In genomic region chr4:112736718-112737135, GRCh38 we compare ENCODE assay signal across 1 cellular context.
TF ChIP-seq lines count a peak whose summit lies in the region.

No MANE protein-coding gene starts in this region.

TF ChIP-seq in H1, 55 proteins besides CTCF, POLR2A, EP300 and RAD21 (continued from another document):
- TF ChIP-seq CHD7 (IDR thresholded peaks at IDR 0.05; ENCODE audit: insufficient replicate concordance, low read length) (no peak), SIX5 (IDR thresholded peaks at IDR 0.05; ENCODE audit: low read depth, low read length) (no peak), MAFK (IDR thresholded peaks at IDR 0.05; ENCODE audit: low read depth, low read length) (no peak)
- TF ChIP-seq, protein P1, sequence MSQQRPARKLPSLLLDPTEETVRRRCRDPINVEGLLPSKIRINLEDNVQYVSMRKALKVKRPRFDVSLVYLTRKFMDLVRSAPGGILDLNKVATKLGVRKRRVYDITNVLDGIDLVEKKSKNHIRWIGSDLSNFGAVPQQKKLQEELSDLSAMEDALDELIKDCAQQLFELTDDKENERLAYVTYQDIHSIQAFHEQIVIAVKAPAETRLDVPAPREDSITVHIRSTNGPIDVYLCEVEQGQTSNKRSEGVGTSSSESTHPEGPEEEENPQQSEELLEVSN (IDR thresholded peaks at IDR 0.05) = no peak
- TF ChIP-seq, protein P2, sequence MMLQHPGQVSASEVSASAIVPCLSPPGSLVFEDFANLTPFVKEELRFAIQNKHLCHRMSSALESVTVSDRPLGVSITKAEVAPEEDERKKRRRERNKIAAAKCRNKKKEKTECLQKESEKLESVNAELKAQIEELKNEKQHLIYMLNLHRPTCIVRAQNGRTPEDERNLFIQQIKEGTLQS (IDR thresholded peaks at IDR 0.05; ENCODE audit: insufficient read depth, low read depth, low read length) = no peak
TF ChIP-seq in H1: peak in this region for 0.
